20 cellular contexts compared by ENCODE assay signal in the genomic region with DNA sequence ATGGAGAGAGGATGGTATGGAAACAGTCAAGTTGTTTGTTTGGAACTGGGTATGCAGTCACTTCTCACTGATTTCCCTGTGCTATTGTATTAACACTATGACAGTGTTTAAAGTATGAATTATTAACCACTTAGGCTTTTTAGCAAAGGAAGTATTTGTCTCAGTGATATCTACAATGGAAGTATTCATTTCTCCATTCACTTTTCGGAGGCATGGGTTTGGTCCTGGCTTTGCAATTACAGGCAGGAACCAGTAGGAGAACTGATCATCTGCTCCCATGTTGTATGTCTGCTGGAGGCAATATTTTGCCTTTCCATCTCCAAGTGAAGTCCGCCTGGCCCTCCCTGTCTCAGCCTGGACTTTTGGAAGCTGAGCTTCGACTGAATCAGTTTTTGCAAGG. TPM values are rescaled to one million over a fixed set of nuclear protein-coding genes. Genes with fewer than 3 reads are reported as not detected.
DNase-seq lines count a peak whose midpoint lies in the region; ATAC-seq and TF ChIP-seq lines count a peak whose summit lies in the region.
"Had no signal": no experiment of that assay in that cellular context is flagged by ENCODE, and none has a peak within 500 bp of the region (broad histone marks: within the 10 kb centered on the region; RNA-seq: fewer than 3 reads in every experiment).

No MANE protein-coding gene starts in this region.

- H3K9me3 ChIP-seq in HCT116 (ENCODE audit: control insufficient read depth in 1 of 2, insufficient read depth in 1 of 2, low read depth in 1 of 2, low read length in 2 of 2) (no peaks in the 10 kb centered on the region), esophagus muscularis mucosa (no peaks in the 10 kb centered on the region)
- H3K9me3 ChIP-seq: BE2C, heart left ventricle, spleen, thyroid gland had no signal

- H3K27me3 ChIP-seq in HCT116 (ENCODE audit: insufficient read depth, low read length) (peaks cover 1% of the 10 kb centered on the region; the same call in 1 of the 2 replicates), esophagus muscularis mucosa (no peaks in the 10 kb centered on the region)
- H3K27me3 ChIP-seq: thyroid gland had no signal

- no peaks in the 10 kb centered on the region for H3K36me3 ChIP-seq in HCT116 (ENCODE audit: control insufficient read depth in 1 of 2, insufficient read depth in 2 of 2, low read length in 2 of 2)
- no peaks in the 10 kb centered on the region for H3K36me3 ChIP-seq in esophagus muscularis mucosa
- H3K36me3 ChIP-seq: BE2C, heart left ventricle, spleen, thyroid gland had no signal

- DNase-seq in AG20443 (ENCODE audit: low spot score) (peak; percentile 33), HCT116 (ENCODE audit: low read depth, low spot score) (no peak), foreskin fibroblast (no peak), T-helper 2 cell (no peak), esophagus muscularis mucosa (ENCODE audit: extremely low spot score) (no peak), COLO668 (lab: John Stamatoyannopoulos, UW; ENCODE audit: unreplicated experiment) (no peak)
- no peak for DNase-seq in activated T-cell treated with anti-CD3 and anti-CD28 coated beads, Interleukin-2, amount 50 U/mL, for 1 hour
- DNase-seq: activated CD8-positive, alpha-beta memory T cell treated with anti-CD3 and anti-CD28 coated beads, Interleukin-2, amount 10 ng/mL, durations not matched to agents 7 days and 5 days; activated effector memory CD4-positive, alpha-beta T cell treated with anti-CD3 and anti-CD28 coated beads, Interleukin-2, amount 50 U/mL, for 16 hours; BE2C; DMS 273 treated with DMSO at 0.1 percent for 48 hours; H7; heart left ventricle; Karpas-422; naive thymus-derived CD8-positive, alpha-beta T cell; NCI-H1417 treated with DMSO at 0.1 percent for 48 hours; spleen; thyroid gland had no signal

- CTCF ChIA-PET in HCT116 (lab: Charles Lee), result no interaction called here

- intact Hi-C loops in HCT116 (cut with micrococcal nuclease), result loop anchor here (5.0 kb wide), 2 partner anchors 131 to 659 kb away; no protein-coding TSS in a partner anchor
- intact Hi-C loops in esophagus muscularis mucosa (cut with DNase I), result no loop called here

- peak; percentile 57; the same call in 1 of the 2 replicates for ATAC-seq in HCT116
- ATAC-seq: activated CD8-positive, alpha-beta memory T cell treated with anti-CD3 and anti-CD28 coated beads, Interleukin-2, amount 10 ng/mL, durations not matched to agents 7 days and 5 days; heart left ventricle; naive thymus-derived CD8-positive, alpha-beta T cell; Right ventricle myocardium inferior had no signal

- POLR2A ChIA-PET in HCT116 (lab: Charles Lee), result no interaction called here

- TF ChIP-seq EP300 in esophagus muscularis mucosa (IDR thresholded peaks at IDR 0.05), result no peak

- no peaks in the 10 kb centered on the region for H4K20me1 ChIP-seq in HCT116 (ENCODE audit: insufficient read depth)

- H3K4me2 ChIP-seq in HCT116 (ENCODE audit: low read length), result no peak overlapping the region

- H3K79me2 ChIP-seq in HCT116 (ENCODE audit: insufficient read depth, low read length), result no peaks in the 10 kb centered on the region

- TF ChIP-seq POLR2A in HCT116 (IDR thresholded peaks at IDR 0.05; ENCODE audit: borderline replicate concordance, extremely low read depth, insufficient read depth, insufficient read length) (no peak), esophagus muscularis mucosa (IDR thresholded peaks at IDR 0.05; ENCODE audit: low read depth) (no peak)

- 93% methylated on average over 3 of the region's 3 CpGs for WGBS in esophagus muscularis mucosa

- TF ChIP-seq RAD21 in HCT116 (IDR thresholded peaks at IDR 0.05; ENCODE audit: low read depth), result no peak

- H3K9ac ChIP-seq in HCT116 (ENCODE audit: low read length), result no peak overlapping the region

- H3K27ac ChIP-seq in HCT116 (ENCODE audit: low read depth, low read length), result no peak overlapping the region
- H3K27ac ChIP-seq in esophagus muscularis mucosa (replicated peaks in 1 of 4), result no peak overlapping the region
- H3K27ac ChIP-seq: heart left ventricle, spleen, thyroid gland had no signal

- no peak overlapping the region for H3K4me3 ChIP-seq in HCT116 (replicated peaks in 1 of 2; ENCODE audit: low read depth in 1 of 2, low read length in 2 of 2)
- H3K4me3 ChIP-seq in WI38 (ENCODE audit: low read depth, low read length), result no peak overlapping the region
- no peak overlapping the region for H3K4me3 ChIP-seq in foreskin fibroblast (ENCODE audit: low read depth in 1 of 2, low read length in 2 of 2)
- H3K4me3 ChIP-seq in esophagus muscularis mucosa, result no peak overlapping the region
- H3K4me3 ChIP-seq: heart left ventricle, spleen, thyroid gland had no signal

- H2AFZ ChIP-seq in HCT116 (ENCODE audit: low read depth, low read length, poor library complexity, severe bottlenecking), result no peak overlapping the region

- RAD21 ChIA-PET in HCT116 (lab: Charles Lee; ENCODE audit: low non-redundant PET in 1 of 2, low total read pairs in 2 of 2, uncharacterized antibody in 2 of 2, unreplicated experiment in 2 of 2), result no interaction called here

- peak in 2 of 3 experiments; percentile 16 to 23; a peak in 1 of 6 replicates for TF ChIP-seq CTCF in HCT116 (IDR thresholded peaks at IDR 0.05 in 2 of 3, conservative IDR thresholded peaks at IDR 0.05 in 1 of 3; ENCODE audit: borderline replicate concordance in 1 of 3, insufficient read depth in 1 of 3, low read depth in 2 of 3, low read length in 2 of 3)
- TF ChIP-seq CTCF in WI38 (IDR thresholded peaks at IDR 0.05; ENCODE audit: low read depth, low read length), result 0 out of 2 replicates have a peak, but pooled peaks have one; percentile 3
- TF ChIP-seq CTCF in foreskin fibroblast (IDR thresholded peaks at IDR 0.05; ENCODE audit: low read depth, low read length), result peak; percentile 5
- TF ChIP-seq CTCF in esophagus muscularis mucosa (IDR thresholded peaks at IDR 0.05), result no peak

- BruUV-seq in HCT116 (replicated peaks; lab: Mats Ljungman, UMichigan), result no TSS peak

- no peaks in the 10 kb centered on the region for H3K9me2 ChIP-seq in HCT116 (ENCODE audit: insufficient read depth)

- peaks cover 0 to 4% of the 10 kb centered on the region in 2 experiments; a peak in 2 of 4 replicates for H3K4me1 ChIP-seq in HCT116 (ENCODE audit: control insufficient read depth in 1 of 2, insufficient read depth in 2 of 2, low read length in 2 of 2)
- peaks cover 0 to 16% (median 14%) of the 10 kb centered on the region in 4 donors for H3K4me1 ChIP-seq in esophagus muscularis mucosa
- H3K4me1 ChIP-seq: BE2C had no signal

TF ChIP-seq in HCT116, 20 proteins besides CTCF, POLR2A, EP300 and RAD21:
- TF ChIP-seq CEBPB (IDR thresholded peaks at IDR 0.05; ENCODE audit: low read depth) (no peak), EGR1 (IDR thresholded peaks at IDR 0.05; ENCODE audit: low read depth) (no peak), SIN3A (IDR thresholded peaks at IDR 0.05; ENCODE audit: low read depth) (no peak)
- TF ChIP-seq, protein P1, sequence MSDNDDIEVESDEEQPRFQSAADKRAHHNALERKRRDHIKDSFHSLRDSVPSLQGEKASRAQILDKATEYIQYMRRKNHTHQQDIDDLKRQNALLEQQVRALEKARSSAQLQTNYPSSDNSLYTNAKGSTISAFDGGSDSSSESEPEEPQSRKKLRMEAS (IDR thresholded peaks at IDR 0.05), result no peak
TF ChIP-seq in HCT116: peak in this region for 0.

RNA-seq across cellular contexts. Expression of a gene that starts 30.6 kb away (rescaled TPM):
- total RNA-seq in HCT116 (2021; ENCODE audit: unreplicated experiment) (24.5 TPM), esophagus muscularis mucosa (10 to 100 TPM; 20.9 to 28.5 (median 24.6) TPM)
- polyA plus RNA-seq in HCT116 (2012), result 12.2 and 14.3 TPM in 2 replicates

Comparison
In these comparisons a context has a peak if more than half of its experiments do, and no peak if none do; other contexts are left out.
1. CTCF ChIP-seq: peak in HCT116 (2 of 3), WI38 (single experiment) and foreskin fibroblast (single experiment); none in esophagus muscularis mucosa (0 of 3).